ENCODE assay signal across 1 cellular context in genomic region chr17:39928868-39929651, GRCh38.
TF ChIP-seq lines count a peak whose summit lies in the region.

No MANE protein-coding gene starts in this region.

TF ChIP-seq in GM23338, 12 proteins besides CTCF, POLR2A, EP300 and RAD21 (continued from another document):
- TF ChIP-seq CREB1 (CRISPR knock-in tag; IDR thresholded peaks at IDR 0.05; ENCODE audit: low read depth): no peak
- TF ChIP-seq POLR2AphosphoS5 (IDR thresholded peaks at IDR 0.05; ENCODE audit: low read depth): no peak
